ENCODE assay signal across 8 cellular contexts in genomic region chr1:223363856-223364684, GRCh38. TPM values are rescaled to one million over a fixed set of nuclear protein-coding genes. Genes with fewer than 3 reads are reported as not detected.
DNase-seq lines count a peak whose midpoint lies in the region; ATAC-seq, FAIRE-seq and TF ChIP-seq lines count a peak whose summit lies in the region.

SUSD4 (minus strand) TSS chr1:223364176; CDS start chr1:223363425, 751 bp downstream.

- H3K36me3 ChIP-seq in endothelial cell of umbilical vein (ENCODE audit: control insufficient read depth in 2 of 2, extremely low read depth in 1 of 2, insufficient read depth in 2 of 2, low read length in 2 of 2): no peaks in the 10 kb centered on the region
- no peaks in the 10 kb centered on the region for H3K36me3 ChIP-seq in naive thymus-derived CD4-positive, alpha-beta T cell (ENCODE audit: control insufficient read depth in 2 of 3, insufficient read depth in 3 of 3, low read length in 3 of 3)

- peaks cover 31 to 40% of the 10 kb centered on the region in 2 experiments for H3K27me3 ChIP-seq in endothelial cell of umbilical vein (ENCODE audit: control insufficient read depth in 2 of 2, insufficient read depth in 2 of 2, low read length in 2 of 2)
- no peaks in the 10 kb centered on the region for H3K27me3 ChIP-seq in naive thymus-derived CD4-positive, alpha-beta T cell (ENCODE audit: control insufficient read depth in 2 of 2, insufficient read depth in 2 of 2, low read length in 2 of 2)

- H3K4me1 ChIP-seq in endothelial cell of umbilical vein (ENCODE audit: control insufficient read depth, extremely low read depth, insufficient read depth, low read length): no peaks in the 10 kb centered on the region
- H3K4me1 ChIP-seq in naive thymus-derived CD4-positive, alpha-beta T cell (ENCODE audit: control insufficient read depth in 2 of 2, insufficient read depth in 2 of 2, low read length in 2 of 2): no peaks in the 10 kb centered on the region

- peaks cover 7 to 29% (median 27%) of the 10 kb centered on the region in 7 donors for H3K4me1 Mint-ChIP-seq in naive thymus-derived CD4-positive, alpha-beta T cell

- no peak for TF ChIP-seq CTCF in endothelial cell of umbilical vein (IDR thresholded peaks at IDR 0.05; ENCODE audit: extremely low read depth in 1 of 2, insufficient read depth in 1 of 2, low read depth in 1 of 2, low read length in 2 of 2)

- FAIRE-seq in endothelial cell of umbilical vein (lab: Jason Lieb, UNC): no peak

- POLR2A ChIA-PET in endothelial cell of umbilical vein (lab: Charles Lee): interaction anchor here (0.7 kb wide), 1 partner anchor 226 kb away, joined by 4 read pairs; no protein-coding TSS in a partner anchor
- POLR2A ChIA-PET in naive thymus-derived CD4-positive, alpha-beta T cell (lab: Charles Lee): interaction anchor here (0.6 to 1.4 kb wide), 8 partner anchors 9 to 747 kb away, joined by 3 to 5 read pairs (median 4); no protein-coding TSS in a partner anchor

- peaks cover 0 to 68% (median 0%) of the 10 kb centered on the region in 5 donors for H3K27me3 Mint-ChIP-seq in naive thymus-derived CD4-positive, alpha-beta T cell

- ATAC-seq in HG02678 (IDR thresholded peaks at IDR 0.05; ENCODE audit: unreplicated experiment) (peak; percentile 68), HG03469 (IDR thresholded peaks at IDR 0.05; ENCODE audit: unreplicated experiment) (no peak)
- peak; percentile 92 for ATAC-seq in naive thymus-derived CD4-positive, alpha-beta T cell

- CTCF ChIA-PET in endothelial cell of umbilical vein (lab: Charles Lee): interaction anchor here (1.0 to 1.7 kb wide), 4 partner anchors 8 to 240 kb away, joined by 3 to 8 read pairs (median 3); no protein-coding TSS in a partner anchor
- CTCF ChIA-PET in naive thymus-derived CD4-positive, alpha-beta T cell (lab: Charles Lee): interaction anchor here (0.6 to 8.6 kb wide), 7 partner anchors 111 to 274 kb away, joined by 3 to 79 read pairs (median 3); partner anchors contain the start of gene TLR5

- no peaks in the 10 kb centered on the region for H3K9me3 ChIP-seq in endothelial cell of umbilical vein (replicated peaks; ENCODE audit: control insufficient read depth, insufficient read depth, low read length)
- no peaks in the 10 kb centered on the region for H3K9me3 ChIP-seq in naive thymus-derived CD4-positive, alpha-beta T cell (ENCODE audit: control insufficient read depth in 2 of 3, low read length in 3 of 3)

- peaks cover 0 to 2% (median 0%) of the 10 kb centered on the region in 11 donors for H3K9me3 Mint-ChIP-seq in naive thymus-derived CD4-positive, alpha-beta T cell

- H3K27ac ChIP-seq in endothelial cell of umbilical vein (ENCODE audit: insufficient read depth, low read depth, low read length): no peak within 1 kb of the TSS
- H3K27ac ChIP-seq in naive thymus-derived CD4-positive, alpha-beta T cell (ENCODE audit: low read depth, low read length): peak within 1 kb of the TSS; percentile 44

- H3K4me3 ChIP-seq in endothelial cell of umbilical vein (replicated peaks in 1 of 3; ENCODE audit: insufficient read depth in 1 of 3, low read depth in 1 of 3, low read length in 3 of 3): peak within 1 kb of the TSS in 1 of 3 experiments; percentile 29
- H3K4me3 ChIP-seq in naive thymus-derived CD4-positive, alpha-beta T cell (ENCODE audit: low read length): peak within 1 kb of the TSS; percentile 83

- peak within 1 kb of the TSS in 8 of 9 donors; percentile 61 to 91 (median 72) for H3K27ac Mint-ChIP-seq in naive thymus-derived CD4-positive, alpha-beta T cell

- H4K20me1 ChIP-seq in endothelial cell of umbilical vein (replicated peaks; ENCODE audit: control insufficient read depth, extremely low read depth, insufficient read depth, low read length): no peaks in the 10 kb centered on the region

- H3K9me1 ChIP-seq in endothelial cell of umbilical vein (replicated peaks; ENCODE audit: control insufficient read depth, extremely low read depth, insufficient read depth, low read length): no peaks in the 10 kb centered on the region

- dilution Hi-C loops in endothelial cell of umbilical vein (cut with MboI; ENCODE audit: extremely low pct_ligation_motif_present, low sequenced_read_pairs): no loop called here

- TF ChIP-seq POLR2A in endothelial cell of umbilical vein (IDR thresholded peaks at IDR 0.05; ENCODE audit: low read depth, low read length): no peak

- H2AFZ ChIP-seq in endothelial cell of umbilical vein (ENCODE audit: low read depth, low read length): no peak within 1 kb of the TSS

- DNase-seq in D341Med (ENCODE audit: low spot score): peak; percentile 92
- peak; percentile 20 for DNase-seq in NCI-H460 (ENCODE audit: extremely low read depth, low read depth)
- peak; percentile 68 for DNase-seq in activated CD8-positive, alpha-beta memory T cell treated with anti-CD3 and anti-CD28 coated beads, Interleukin-2, amount 50 U/mL, for 4 hours
- no peak for DNase-seq in endothelial cell of umbilical vein (ENCODE audit: low read depth, low spot score)
- DNase-seq in naive thymus-derived CD4-positive, alpha-beta T cell: peak; percentile 54 to 87 (median 81)
- DNase-seq in stimulated activated CD8-positive, alpha-beta memory T cell treated with anti-CD3 and anti-CD28 coated beads, Interleukin-7, amount 100 ng/mL, for 48 hours (ENCODE audit: extremely low read depth in 1 of 2, low read depth in 1 of 2): peak; percentile 29 to 42

- peak within 1 kb of the TSS; percentile 83 to 96 (median 94) for H3K4me3 Mint-ChIP-seq in naive thymus-derived CD4-positive, alpha-beta T cell

- no TSS peak for BruUV-seq in endothelial cell of umbilical vein (replicated peaks; lab: Mats Ljungman, UMichigan)

- H3K4me2 ChIP-seq in endothelial cell of umbilical vein (ENCODE audit: insufficient read depth, low read length): no peak within 1 kb of the TSS

- H3K79me2 ChIP-seq in endothelial cell of umbilical vein (ENCODE audit: control insufficient read depth, insufficient read depth, low read length): no peaks in the 10 kb centered on the region

- no peaks in the 10 kb centered on the region for H3K36me3 Mint-ChIP-seq in naive thymus-derived CD4-positive, alpha-beta T cell

- intact Hi-C loops in endothelial cell of umbilical vein (cut with micrococcal nuclease): loop anchor here (10.0 kb wide), 1 partner anchor 229 kb away; no protein-coding TSS in a partner anchor
- intact Hi-C loops in naive thymus-derived CD4-positive, alpha-beta T cell (cut with micrococcal nuclease): loop anchor here (1.0 to 10.0 kb wide), 10 partner anchors 115 to 749 kb away; partner anchors contain the start of genes TLR5 (in 2 of the 2), AIDA (in 1 of the 2), BROX (in 1 of the 2) and DISP1 (in 1 of the 2)

- H3K9ac ChIP-seq in endothelial cell of umbilical vein (replicated peaks; ENCODE audit: extremely low read depth, insufficient read depth, low read length): no peak within 1 kb of the TSS

TF ChIP-seq in endothelial cell of umbilical vein, 7 proteins besides CTCF, POLR2A, EP300 and RAD21:
- TF ChIP-seq POLR2AphosphoS5 (IDR thresholded peaks at IDR 0.05; ENCODE audit: insufficient read depth, low read depth, low read length) (no peak), EZH2 (IDR thresholded peaks at IDR 0.05; ENCODE audit: borderline replicate concordance, low read depth, low read length, severe bottlenecking) (peak; percentile 85)

RNA-seq across cellular contexts. Expression of gene SUSD4, which starts in this region (rescaled TPM):
- total RNA-seq in NCI-H460 (2014; rRNA removed; shearing (Covaris generic)): not detected in 2 replicates
- polyA plus RNA-seq in NCI-H460 (2014; cell fraction: nucleus; rRNA removed): not detected in 2 replicates
- not detected in 2 replicates for total RNA-seq in endothelial cell of umbilical vein
- not detected in 2 replicates for polyA plus RNA-seq in endothelial cell of umbilical vein
- 0.06 TPM in 1 of 2 replicates, not detected in the other for polyA plus RNA-seq in endothelial cell of umbilical vein (2011; cell fraction: cytosol; rRNA removed)
- 0.28 TPM in 1 of 2 replicates, not detected in the other for polyA plus RNA-seq in endothelial cell of umbilical vein (2011; cell fraction: nucleus; rRNA removed)
- polyA plus RNA-seq in endothelial cell of umbilical vein (2012): not detected in 2 replicates
- not detected in 2 replicates for polyA minus RNA-seq in endothelial cell of umbilical vein
- not detected for polyA minus RNA-seq in endothelial cell of umbilical vein (2011; cell fraction: cytosol; rRNA and poly(A)+ RNA removed)
- polyA minus RNA-seq in endothelial cell of umbilical vein (2011; cell fraction: nucleus; rRNA and poly(A)+ RNA removed): not detected in 2 replicates
- total RNA-seq in naive thymus-derived CD4-positive, alpha-beta T cell: 10 to 100 TPM in 2 of 5 experiments, 1 to 10 TPM in 2, under 1 TPM in 1; 0.10 to 20.3 (median 7.1) TPM
- polyA plus RNA-seq in naive thymus-derived CD4-positive, alpha-beta T cell: 10 to 100 TPM in 1 of 2 donors, 1 to 10 TPM in 1; 7.7 to 21.5 TPM

Comparison
In these comparisons a context has a peak if more than half of its experiments do, and no peak if none do; other contexts are left out.
1. RNA of gene SUSD4 (polyA plus RNA-seq): 7.7 to 21.5 TPM in naive thymus-derived CD4-positive, alpha-beta T cell; 0.06 to 0.28 TPM in endothelial cell of umbilical vein; every median in the first group is over 4 times any median in the second.
2. Peak in DNase-seq in NCI-H460; RNA of the gene not detected or under 1 TPM.